ENCODE assay signal across 12 cellular contexts in the genomic region with DNA sequence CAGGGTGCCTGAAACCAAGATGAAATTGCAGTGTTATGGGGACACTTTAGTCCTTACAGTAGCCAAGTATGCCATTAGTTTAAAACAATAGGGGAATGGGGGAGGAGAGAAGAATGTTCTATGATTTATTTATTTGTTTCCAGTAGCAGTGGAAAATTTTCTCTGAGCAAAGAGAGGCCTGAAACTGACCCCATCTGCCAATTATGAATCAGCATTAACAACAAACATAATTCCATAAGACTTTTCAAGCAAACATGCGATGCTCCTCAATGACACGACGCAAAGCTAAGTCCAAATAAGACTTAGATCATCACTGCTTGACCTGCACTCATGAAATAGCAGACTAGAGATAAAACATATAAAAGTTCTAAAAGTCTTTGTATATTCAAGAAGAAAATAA. TPM values are rescaled to one million over a fixed set of nuclear protein-coding genes. Genes with fewer than 3 reads are reported as not detected.
DNase-seq lines count a peak whose midpoint lies in the region; ATAC-seq, FAIRE-seq and TF ChIP-seq lines count a peak whose summit lies in the region.
"Had no signal": no experiment of that assay in that cellular context is flagged by ENCODE, and none has a peak within 500 bp of the region (broad histone marks: within the 10 kb centered on the region; RNA-seq: fewer than 3 reads in every experiment).

No MANE protein-coding gene starts in this region.

- intact Hi-C loops in MCF 10A (cut with micrococcal nuclease) (loop anchor here (1.0 to 10.0 kb wide), 3 partner anchors 89 to 463 kb away; a partner anchor contains a TSS), kidney (cut with DNase I) (no loop called here)

- POLR2A ChIA-PET in MCF 10A (lab: Yijun Ruan, JAX) = interaction anchor here (0.9 to 6.8 kb wide), 10 partner anchors 10 to 368 kb away, joined by 3 to 194 read pairs (median 50); a partner anchor contains a TSS

- H3K36me3 ChIP-seq in kidney (ENCODE audit: control insufficient read depth in 1 of 2, insufficient read depth in 2 of 2, low read length in 2 of 2) = no peaks in the 10 kb centered on the region
- H3K36me3 ChIP-seq in stomach smooth muscle (ENCODE audit: control insufficient read depth in 2 of 2, insufficient read depth in 2 of 2, low read length in 2 of 2) = no peaks in the 10 kb centered on the region

- TF ChIP-seq CTCF in HFFc6 (IDR thresholded peaks at IDR 0.05) (no peak), MCF 10A (IDR thresholded peaks at IDR 0.05; ENCODE audit: unreplicated experiment) (no peak), kidney (IDR thresholded peaks at IDR 0.05; ENCODE audit: borderline replicate concordance, extremely low read depth, insufficient read depth) (no peak)

- H3K27ac ChIP-seq in kidney (ENCODE audit: low read depth in 2 of 2, low read length in 2 of 2) (peak overlapping the region; percentile 91 to 94), stomach smooth muscle (ENCODE audit: low read length) (peak overlapping the region; percentile 100)

- no peak for ATAC-seq in stimulated activated naive B cell treated with anti-CD40 and anti-IgM and Interleukin-4, amounts not matched to agents 10 μg/mL and 1 μg/mL and 100 μg/mL, for 72 hours (replicated peaks)
- ATAC-seq in GM21786 (IDR thresholded peaks at IDR 0.05; ENCODE audit: unreplicated experiment) = no peak

- H3K4me3 Mint-ChIP-seq in HFFc6 (peak overlapping the region; percentile 95), MCF 10A (ENCODE audit: unreplicated experiment) (peak overlapping the region; percentile 90)
- H3K4me3 Mint-ChIP-seq in stimulated activated naive B cell treated with anti-CD40 and anti-IgM and Interleukin-4, amounts not matched to agents 10 μg/mL and 1 μg/mL and 100 μg/mL, for 72 hours = no peak overlapping the region
- H3K4me3 Mint-ChIP-seq: central memory CD8-positive, alpha-beta T cell had no signal

- DNase-seq in HFFc6 (peak; percentile 58), MCF 10A (ENCODE audit: unreplicated experiment) (peak; percentile 49), kidney (no peak), NCI-H1694 (lab: John Stamatoyannopoulos, UW) (no peak), NCI-H1930 (lab: John Stamatoyannopoulos, UW) (no peak)
- DNase-seq in stimulated activated naive B cell treated with anti-CD40 and anti-IgM and Interleukin-4, amounts not matched to agents 10 μg/mL and 1 μg/mL and 100 μg/mL, for 72 hours = no peak
- DNase-seq: activated CD4-positive, alpha-beta memory T cell treated with anti-CD3 and anti-CD28 coated beads for 36 hours; NCI-H1105; SHP77 had no signal

- no TSS peak for BruUV-seq in MCF 10A (replicated peaks; lab: Mats Ljungman, UMichigan)

- peaks cover 68% of the 10 kb centered on the region for H3K4me1 Mint-ChIP-seq in HFFc6 (ENCODE audit: low read depth)
- H3K4me1 Mint-ChIP-seq in MCF 10A (ENCODE audit: insufficient read depth, unreplicated experiment) = peaks cover 46% of the 10 kb centered on the region
- peaks cover 31 to 75% of the 10 kb centered on the region in 2 donors for H3K4me1 Mint-ChIP-seq in stimulated activated naive B cell treated with anti-CD40 and anti-IgM and Interleukin-4, amounts not matched to agents 10 μg/mL and 1 μg/mL and 100 μg/mL, for 72 hours

- H3K4me1 ChIP-seq in kidney (ENCODE audit: control insufficient read depth in 1 of 2, insufficient read depth in 1 of 2, low read depth in 1 of 2, low read length in 2 of 2) = peaks cover 8% of the 10 kb centered on the region in 2 donors
- peaks cover 26% of the 10 kb centered on the region for H3K4me1 ChIP-seq in stomach smooth muscle (ENCODE audit: control insufficient read depth, insufficient read depth, low read length)

- FAIRE-seq in kidney (lab: Jason Lieb, UNC) = no peak

- no peaks in the 10 kb centered on the region for H3K9me3 ChIP-seq in kidney (ENCODE audit: control insufficient read depth in 1 of 2, low read length in 2 of 2)
- no peaks in the 10 kb centered on the region for H3K9me3 ChIP-seq in stomach smooth muscle (ENCODE audit: control insufficient read depth in 2 of 2, low read length in 2 of 2)

- peaks cover 37% of the 10 kb centered on the region for H3K36me3 Mint-ChIP-seq in HFFc6 (ENCODE audit: low read depth)
- peaks cover 9% of the 10 kb centered on the region for H3K36me3 Mint-ChIP-seq in MCF 10A (ENCODE audit: insufficient read depth, unreplicated experiment)
- peaks cover 10 to 52% of the 10 kb centered on the region in 2 donors for H3K36me3 Mint-ChIP-seq in stimulated activated naive B cell treated with anti-CD40 and anti-IgM and Interleukin-4, amounts not matched to agents 10 μg/mL and 1 μg/mL and 100 μg/mL, for 72 hours

- H3K9me3 Mint-ChIP-seq in HFFc6 (no peaks in the 10 kb centered on the region), MCF 10A (ENCODE audit: unreplicated experiment) (no peaks in the 10 kb centered on the region)
- H3K9me3 Mint-ChIP-seq in stimulated activated naive B cell treated with anti-CD40 and anti-IgM and Interleukin-4, amounts not matched to agents 10 μg/mL and 1 μg/mL and 100 μg/mL, for 72 hours = no peaks in the 10 kb centered on the region
- H3K9me3 Mint-ChIP-seq: activated CD4-positive, alpha-beta memory T cell treated with anti-CD3 and anti-CD28 coated beads for 36 hours; central memory CD8-positive, alpha-beta T cell had no signal

- H3K27me3 ChIP-seq in stomach smooth muscle (ENCODE audit: control insufficient read depth in 1 of 2, insufficient read depth in 2 of 2, low read length in 2 of 2) = no peaks in the 10 kb centered on the region

- H3K4me3 ChIP-seq in kidney (ENCODE audit: low read length in 2 of 2) (peak overlapping the region in 1 of 2 donors; percentile 89), stomach smooth muscle (ENCODE audit: low read length in 2 of 2) (peak overlapping the region; percentile 10 to 97)

- CTCF ChIA-PET in MCF 10A (lab: Yijun Ruan, JAX) = interaction anchor here (0.6 to 1.6 kb wide), 4 partner anchors 83 to 180 kb away, joined by 3 to 5 read pairs (median 3); no protein-coding TSS in a partner anchor

- H3K27ac Mint-ChIP-seq in HFFc6 = peak overlapping the region; percentile 98
- peak overlapping the region; percentile 99 for H3K27ac Mint-ChIP-seq in MCF 10A (ENCODE audit: low read depth, unreplicated experiment)
- no peak overlapping the region for H3K27ac Mint-ChIP-seq in stimulated activated naive B cell treated with anti-CD40 and anti-IgM and Interleukin-4, amounts not matched to agents 10 μg/mL and 1 μg/mL and 100 μg/mL, for 72 hours
- H3K27ac Mint-ChIP-seq: activated CD4-positive, alpha-beta memory T cell treated with anti-CD3 and anti-CD28 coated beads for 36 hours had no signal

- H3K9ac ChIP-seq in kidney (ENCODE audit: low read length in 2 of 2) (peak overlapping the region in 1 of 2 donors; percentile 95), stomach smooth muscle (ENCODE audit: low read length in 2 of 2) (peak overlapping the region in 1 of 2 donors; percentile 2)

- H3K27me3 Mint-ChIP-seq in HFFc6 (ENCODE audit: insufficient read depth) = peaks cover 7% of the 10 kb centered on the region
- H3K27me3 Mint-ChIP-seq in MCF 10A (ENCODE audit: insufficient read depth, unreplicated experiment) = no peaks in the 10 kb centered on the region
- H3K27me3 Mint-ChIP-seq in stimulated activated naive B cell treated with anti-CD40 and anti-IgM and Interleukin-4, amounts not matched to agents 10 μg/mL and 1 μg/mL and 100 μg/mL, for 72 hours = no peaks in the 10 kb centered on the region

RNA-seq across cellular contexts. Expression of a gene that starts 4.0 kb away (rescaled TPM):
- 10 to 100 TPM; 29.4 to 45.0 (median 34.0) TPM for total RNA-seq in HFFc6 (2021; fragmentation: NEBNext Ultra II Directional; extraction: Animal tissue kit (Norgen Biotek cat#: 25700))
- total RNA-seq in MCF 10A (2022) = 40.1 and 51.8 TPM in 2 replicates
- 61.5 TPM for total RNA-seq in kidney
- 2.9 TPM for polyA plus RNA-seq in kidney (ENCODE audit: insufficient read depth, low read depth, low replicate concordance)

Comparison
In these comparisons a context has a peak if more than half of its experiments do, and no peak if none do; other contexts are left out.
1. DNase-seq: peak in HFFc6 (single experiment) and MCF 10A (single experiment); none in kidney (single experiment), stimulated activated naive B cell treated with anti-CD40 and anti-IgM and Interleukin-4, amounts not matched to agents 10 μg/mL and 1 μg/mL and 100 μg/mL, for 72 hours (single experiment), NCI-H1694 (single experiment) and NCI-H1930 (0 of 2).
2. H3K4me3 Mint-ChIP-seq: peak in HFFc6 (single experiment) and MCF 10A (single experiment); none in stimulated activated naive B cell treated with anti-CD40 and anti-IgM and Interleukin-4, amounts not matched to agents 10 μg/mL and 1 μg/mL and 100 μg/mL, for 72 hours (0 of 2).